Comparison of ENCODE assay signal across 28 cellular contexts in the genomic region with DNA sequence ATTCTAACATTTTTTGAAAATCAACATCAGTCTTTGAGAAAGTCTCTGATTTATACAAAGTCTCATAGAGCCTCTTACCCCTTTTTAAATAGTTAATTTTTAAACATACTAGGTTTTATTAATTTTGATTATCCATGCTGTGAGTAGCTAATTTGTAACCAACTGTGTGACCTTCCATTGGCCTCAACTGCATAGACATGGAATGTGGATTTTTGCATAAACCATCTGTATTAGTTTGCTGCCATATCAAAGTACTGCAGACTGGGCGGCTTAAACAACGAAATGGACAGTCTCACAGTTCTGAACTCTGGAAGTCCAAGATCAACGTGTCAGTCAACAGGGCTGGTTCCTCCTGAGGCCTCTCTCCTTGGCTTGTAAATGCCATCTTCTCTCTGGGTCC.
"Had no signal": no experiment of that assay in that cellular context is flagged by ENCODE, and none has a peak within 500 bp of the region (broad histone marks: within the 10 kb centered on the region; RNA-seq: fewer than 3 reads in every experiment).

No MANE protein-coding gene starts in this region.

- H3K36me3 Mint-ChIP-seq: mesothelial cell of epicardium had no signal

- FAIRE-seq: endometrium, islet of Langerhans, keratinocyte had no signal

- H3K36me3 ChIP-seq: colonic mucosa, esophagus squamous epithelium, gastrocnemius medialis, heart right ventricle, left lung, lower lobe of right lung had no signal

- H3K27ac ChIP-seq: colonic mucosa, epithelial cell of prostate, esophagus squamous epithelium, gastrocnemius medialis, heart right ventricle, left lung, lower lobe of right lung had no signal

- ATAC-seq: effector memory CD8-positive, alpha-beta T cell; esophagus mucosa; gastrocnemius medialis; heart right ventricle; left cardiac atrium; left lung; left ventricle myocardium superior; lower lobe of right lung; mucosa of descending colon had no signal

- H3K4me3 ChIP-seq: colonic mucosa, esophagus squamous epithelium, gastrocnemius medialis, heart right ventricle, left lung, lower lobe of right lung, mucosa of descending colon had no signal

- H3K4me1 ChIP-seq: colonic mucosa, esophagus squamous epithelium, gastrocnemius medialis, heart right ventricle, left lung, lower lobe of right lung had no signal

- H3K9me3 ChIP-seq: colonic mucosa, esophagus squamous epithelium, gastrocnemius medialis, heart right ventricle, left lung, lower lobe of right lung, mucosa of descending colon had no signal

- H3K4me3 Mint-ChIP-seq: dendritic cell treated with granulocyte-macrophage colony-stimulating factor and Interleukin-4, amounts not matched to agents 40 ng/mL and 50 ng/mL, for 4 days; effector memory CD8-positive, alpha-beta T cell; endodermal cell; mesothelial cell of epicardium had no signal

- H3K27ac Mint-ChIP-seq: dendritic cell treated with granulocyte-macrophage colony-stimulating factor and Interleukin-4, amounts not matched to agents 40 ng/mL and 50 ng/mL, for 4 days; effector memory CD8-positive, alpha-beta T cell; endodermal cell; mesothelial cell of epicardium had no signal

- H3K4me1 Mint-ChIP-seq: endodermal cell, mesothelial cell of epicardium had no signal

- DNase-seq: colonic mucosa; cortex of kidney; effector CD8-positive, alpha-beta T cell; effector memory CD8-positive, alpha-beta T cell; endodermal cell; erythroblast; esophagus squamous epithelium; foreskin fibroblast; foreskin melanocyte; gastrocnemius medialis; glutamatergic neuron; head of caudate nucleus; heart right ventricle; hippocampal formation; kidney glomerular epithelial cell; left cardiac atrium; left lung; left ventricle myocardium superior; lower lobe of right lung; mesenchymal stem cell; mucosa of descending colon had no signal

- H3K9me3 Mint-ChIP-seq: dendritic cell treated with granulocyte-macrophage colony-stimulating factor and Interleukin-4, amounts not matched to agents 40 ng/mL and 50 ng/mL, for 4 days; effector memory CD8-positive, alpha-beta T cell; endodermal cell; mesothelial cell of epicardium had no signal

- H3K27me3 ChIP-seq: colonic mucosa had no signal
